Comparison of ENCODE assay signal across 26 cellular contexts in the genomic region with DNA sequence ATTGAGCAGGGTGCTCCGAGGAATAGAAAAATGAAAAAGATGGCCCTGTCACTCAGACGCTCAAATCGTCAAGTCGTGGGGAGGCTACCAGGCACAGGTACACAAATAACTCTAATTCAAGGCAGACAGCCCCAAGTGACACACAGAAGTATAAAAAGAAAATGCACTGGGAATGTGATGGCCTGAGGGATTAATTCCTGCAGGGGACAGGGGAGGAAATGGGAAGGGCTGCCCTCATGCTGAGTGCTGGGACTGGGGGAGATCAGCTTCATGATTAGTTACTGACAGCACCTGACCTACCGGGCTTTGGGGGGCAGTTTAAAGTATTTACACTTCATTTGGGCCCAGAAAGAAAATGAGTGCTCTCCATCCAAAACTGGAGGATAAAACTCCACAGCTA. TPM values are rescaled to one million over a fixed set of nuclear protein-coding genes. Genes with fewer than 3 reads are reported as not detected.
DNase-seq lines count a peak whose midpoint lies in the region; ATAC-seq, FAIRE-seq and TF ChIP-seq lines count a peak whose summit lies in the region.
"Had no signal": no experiment of that assay in that cellular context is flagged by ENCODE, and none has a peak within 500 bp of the region (broad histone marks: within the 10 kb centered on the region; RNA-seq: fewer than 3 reads in every experiment).

No MANE protein-coding gene starts in this region.

- no peak overlapping the region for H4K91ac ChIP-seq in H1 (replicated peaks; ENCODE audit: insufficient read length, low read length)

- no peak overlapping the region for H3K27ac ChIP-seq in GM23338 (ENCODE audit: low read depth)
- no peak overlapping the region for H3K27ac ChIP-seq in H1 (ENCODE audit: low read depth, low read length)
- H3K27ac ChIP-seq in neural progenitor cell = no peak overlapping the region
- no peak overlapping the region for H3K27ac ChIP-seq in pancreas
- H3K27ac ChIP-seq: BLaER1 treated with 17β-estradiol and CSF1 and Interleukin-3, amounts not matched to agents 10 nM and 100 nM had no signal

- H3K4me2 ChIP-seq in GM23338 (peak overlapping the region; percentile 20; the same call in 1 of the 2 replicates), H1 (ENCODE audit: insufficient read depth in 1 of 2, low read depth in 2 of 2, low read length in 2 of 2) (no peak overlapping the region), neural progenitor cell (no peak overlapping the region)
- H3K4me2 ChIP-seq: BLaER1 treated with 17β-estradiol and CSF1 and Interleukin-3, amounts not matched to agents 10 nM and 100 nM had no signal

- H3F3A ChIP-seq in GM23338 (replicated peaks; ENCODE audit: low read depth) (0 out of 2 replicates have a peak, but pooled peaks cover 2% of the 10 kb centered on the region), neural progenitor cell (ENCODE audit: low read depth) (no peaks in the 10 kb centered on the region)

- POLR2A ChIA-PET in H1 (lab: Charles Lee; ENCODE audit: partially characterized antibody) = no interaction called here

- TF ChIP-seq CTCF in GM23338 (conservative IDR thresholded peaks at IDR 0.05; ENCODE audit: low read depth in 2 of 2) (no peak), H1 (IDR thresholded peaks at IDR 0.05; ENCODE audit: control extremely low read depth in 1 of 3, insufficient read depth in 1 of 3, low read depth in 1 of 3, low read length in 3 of 3) (no peak), neural progenitor cell (IDR thresholded peaks at IDR 0.05) (no peak), pancreas (IDR thresholded peaks at IDR 0.05) (no peak)

- no peaks in the 10 kb centered on the region for H3K27me3 ChIP-seq in GM23338 (ENCODE audit: insufficient read depth)
- H3K27me3 ChIP-seq in H1 (replicated peaks in 1 of 4; ENCODE audit: control insufficient read depth in 3 of 4, extremely low read depth in 1 of 4, insufficient read depth in 3 of 4, low read length in 3 of 4) = no peaks in the 10 kb centered on the region; a peak in 1 of 7 replicates
- H3K27me3 ChIP-seq in neural progenitor cell = no peaks in the 10 kb centered on the region
- no peaks in the 10 kb centered on the region for H3K27me3 ChIP-seq in pancreas
- H3K27me3 ChIP-seq: BE2C; BLaER1 treated with 17β-estradiol and CSF1 and Interleukin-3, amounts not matched to agents 10 nM and 100 nM had no signal

- H3K79me2 ChIP-seq in GM23338 (replicated peaks; ENCODE audit: insufficient read depth) (no peaks in the 10 kb centered on the region), H1 (ENCODE audit: control insufficient read depth in 1 of 2, insufficient read depth in 2 of 2, low read length in 2 of 2) (no peaks in the 10 kb centered on the region), neural progenitor cell (ENCODE audit: low read depth) (no peaks in the 10 kb centered on the region)

- CTCF ChIA-PET in H1 (lab: Charles Lee; ENCODE audit: partially characterized antibody) = interaction anchor here (0.5 to 1.0 kb wide), 2 partner anchors 19 to 43 kb away, joined by 3 to 4 read pairs; no protein-coding TSS in a partner anchor

- H3K36me3 Mint-ChIP-seq in GM23338 (ENCODE audit: low read depth) (no peaks in the 10 kb centered on the region), neural progenitor cell (no peaks in the 10 kb centered on the region)
- H3K36me3 Mint-ChIP-seq: CD14-positive monocyte; CD8-positive, alpha-beta memory T cell had no signal

- no peak overlapping the region for H2BK120ac ChIP-seq in H1 (replicated peaks; ENCODE audit: low read depth, low read length)

- H2AK5ac ChIP-seq in H1 (ENCODE audit: low read depth, low read length) = no peak overlapping the region

- H2BK12ac ChIP-seq in H1 (ENCODE audit: low read depth, low read length) = no peak overlapping the region

- intact Hi-C loops in pancreas (cut with DNase I) = no loop called here

- H3K4me1 Mint-ChIP-seq in GM23338 = peaks cover 18% of the 10 kb centered on the region
- peaks cover 6% of the 10 kb centered on the region for H3K4me1 Mint-ChIP-seq in neural progenitor cell
- H3K4me1 Mint-ChIP-seq: CD14-positive monocyte had no signal

- no peaks in the 10 kb centered on the region for H3K79me1 ChIP-seq in H1 (ENCODE audit: low read depth, low read length)

- H3K4ac ChIP-seq in H1 (replicated peaks; ENCODE audit: insufficient read length, low read depth, low read length) = no peak overlapping the region

- 0 out of 2 replicates have a peak, but pooled peaks cover 7% of the 10 kb centered on the region for H3K9me2 ChIP-seq in GM23338 (ENCODE audit: insufficient read depth)

- H3K56ac ChIP-seq in H1 (replicated peaks; ENCODE audit: insufficient read length, low read depth, low read length) = no peak overlapping the region

- no peak overlapping the region for H4K5ac ChIP-seq in H1 (ENCODE audit: insufficient read length, low read depth, low read length)

- ATAC-seq in GM23338 (peak; percentile 74), pancreas (no peak), GM19397 (IDR thresholded peaks at IDR 0.05; ENCODE audit: unreplicated experiment) (no peak)
- ATAC-seq: HCT116 had no signal

- H3K9ac ChIP-seq in H1 (replicated peaks in 1 of 4; ENCODE audit: extremely low read depth in 1 of 4, low read depth in 3 of 4, low read length in 3 of 4) (no peak overlapping the region), neural progenitor cell (no peak overlapping the region)
- H3K9ac ChIP-seq: BLaER1 treated with 17β-estradiol and CSF1 and Interleukin-3, amounts not matched to agents 10 nM and 100 nM had no signal

- H3K14ac ChIP-seq in H1 (ENCODE audit: insufficient read length) = no peak overlapping the region

- H2AFZ ChIP-seq in GM23338 (peak overlapping the region; percentile 93), H1 (ENCODE audit: low read length) (peak overlapping the region; percentile 57; the same call in 1 of the 2 replicates), neural progenitor cell (replicated peaks) (peak overlapping the region; percentile 34)

- no peak overlapping the region for H4K8ac ChIP-seq in H1 (ENCODE audit: extremely low read depth, insufficient read depth, low read length)

- TF ChIP-seq EP300 in H1 (IDR thresholded peaks at IDR 0.05; ENCODE audit: borderline replicate concordance in 1 of 2, low read depth in 2 of 2, low read length in 2 of 2) = no peak

- H3K23me2 ChIP-seq in H1 (ENCODE audit: low read depth, low read length) = no peaks in the 10 kb centered on the region

- H3K18ac ChIP-seq in H1 (ENCODE audit: extremely low read depth, low read length) = no peak overlapping the region

- no peaks in the 10 kb centered on the region for H3K9me3 ChIP-seq in H1 (ENCODE audit: insufficient read depth in 2 of 2, low read depth in 1 of 2, low read length in 1 of 2)
- no peaks in the 10 kb centered on the region for H3K9me3 ChIP-seq in neural progenitor cell (ENCODE audit: low read depth)
- no peaks in the 10 kb centered on the region for H3K9me3 ChIP-seq in pancreas
- H3K9me3 ChIP-seq: BE2C had no signal

- DNase-seq in GM23338 (ENCODE audit: low spot score) (peak; percentile 35), H1 (ENCODE audit: low read depth in 1 of 2, low spot score in 2 of 2) (no peak), neural progenitor cell (ENCODE audit: low spot score) (no peak), pancreas (no peak), NCI-H2029 treated with DMSO at 0.1 percent for 48 hours (lab: John Stamatoyannopoulos, UW) (no peak)
- DNase-seq in activated CD4-positive, CD25-positive, alpha-beta regulatory T cell treated with anti-CD3 and anti-CD28 coated beads, Interleukin-2, amount 50 U/mL, for 72 hours = no peak
- DNase-seq: AML-193; BE2C; CD4-positive, alpha-beta T cell; CD8-positive, alpha-beta memory T cell; DMS 273 treated with DMSO at 0.1 percent for 48 hours; DMS79; EL; GF-D8; GOT3; H9 had no signal

- H3K23ac ChIP-seq in H1 (ENCODE audit: insufficient read length) = no peak overlapping the region

- TF ChIP-seq POLR2A in H1 (IDR thresholded peaks at IDR 0.05; ENCODE audit: control extremely low read depth in 1 of 2, low read depth in 2 of 2, low read length in 2 of 2) = no peak

- H3K4me3 ChIP-seq in GM23338 (no peak overlapping the region), H1 (ENCODE audit: extremely low read depth in 1 of 4, insufficient read depth in 2 of 4, low read depth in 3 of 4, low read length in 4 of 4) (no peak overlapping the region), neural progenitor cell (no peak overlapping the region), pancreas (no peak overlapping the region)
- H3K4me3 ChIP-seq: BLaER1 treated with 17β-estradiol and CSF1 and Interleukin-3, amounts not matched to agents 10 nM and 100 nM had no signal

- no peak overlapping the region for H2BK5ac ChIP-seq in H1 (ENCODE audit: low read depth, low read length)

- FAIRE-seq in H1 (lab: Jason Lieb, UNC) (no peak), pancreas (lab: Jason Lieb, UNC) (no peak)
- FAIRE-seq: D721Med, GM12891, GM18507, GM19239 had no signal

- H4K20me1 ChIP-seq in GM23338 (replicated peaks; ENCODE audit: insufficient read depth) (no peaks in the 10 kb centered on the region), H1 (replicated peaks in 1 of 2; ENCODE audit: control insufficient read depth in 1 of 2, insufficient read depth in 2 of 2, low read length in 2 of 2) (no peaks in the 10 kb centered on the region), neural progenitor cell (ENCODE audit: low read depth) (no peaks in the 10 kb centered on the region)
- H4K20me1 ChIP-seq: BLaER1 treated with 17β-estradiol and CSF1 and Interleukin-3, amounts not matched to agents 10 nM and 100 nM had no signal

- no peak overlapping the region for H2BK20ac ChIP-seq in H1 (ENCODE audit: low read length)

- 92% methylated on average over 5 of the region's 5 CpGs; no CpG with 5 or more reads in 1 of the 2 experiments for WGBS in H1 (ENCODE audit: extremely low coverage in 1 of 2, insufficient coverage in 1 of 2, insufficient read length in 1 of 2, insufficient replicate concordance in 2 of 2, low coverage in 1 of 2, low lambda C conversion rate in 2 of 2, missing lambda C conversion rate in 1 of 2), 2 experiments
- WGBS in pancreas, 2 donors = 90 to 93% methylated on average over 5 of the region's 5 CpGs

- no peak for TF ChIP-seq RAD21 in H1 (IDR thresholded peaks at IDR 0.05 in 1 of 2, conservative IDR thresholded peaks at IDR 0.05 in 1 of 2; ENCODE audit: low read depth in 2 of 2, low read length in 2 of 2)

- H3K27me3 Mint-ChIP-seq in GM23338 (ENCODE audit: insufficient read depth, low read depth, poor library complexity) (peaks cover 4% of the 10 kb centered on the region), neural progenitor cell (ENCODE audit: insufficient read depth, low read depth) (peaks cover 5% of the 10 kb centered on the region)
- H3K27me3 Mint-ChIP-seq: CD4-positive, alpha-beta T cell had no signal

- H3K27ac Mint-ChIP-seq in GM23338 (no peak overlapping the region), neural progenitor cell (no peak overlapping the region)
- H3K27ac Mint-ChIP-seq: CD14-positive monocyte; CD4-positive, alpha-beta T cell; CD8-positive, alpha-beta memory T cell; H9 had no signal

- no peak overlapping the region for H2BK15ac ChIP-seq in H1 (ENCODE audit: low read length)

- H3K9me3 Mint-ChIP-seq in GM23338 (no peaks in the 10 kb centered on the region), neural progenitor cell (peaks cover 3% of the 10 kb centered on the region)
- H3K9me3 Mint-ChIP-seq: CD4-positive, alpha-beta T cell; CD8-positive, alpha-beta memory T cell; H9 had no signal

- H3K4me1 ChIP-seq in GM23338 (ENCODE audit: insufficient read depth) (peaks cover 11% of the 10 kb centered on the region), H1 (replicated peaks in 1 of 4; ENCODE audit: control insufficient read depth in 3 of 4, insufficient read depth in 4 of 4, low read length in 3 of 4) (peaks cover 0 to 6% (median under 1%) of the 10 kb centered on the region in 4 experiments; a peak in 2 of 7 replicates), neural progenitor cell (no peaks in the 10 kb centered on the region), pancreas (peaks cover 0 to under 1% (median 0%) of the 10 kb centered on the region in 3 donors)
- H3K4me1 ChIP-seq: BE2C had no signal

- no peaks in the 10 kb centered on the region for H3K36me3 ChIP-seq in GM23338 (ENCODE audit: insufficient read depth)
- H3K36me3 ChIP-seq in H1 (ENCODE audit: control insufficient read depth in 2 of 4, insufficient read depth in 4 of 4, low read length in 3 of 4) = no peaks in the 10 kb centered on the region
- H3K36me3 ChIP-seq in neural progenitor cell = no peaks in the 10 kb centered on the region
- H3K36me3 ChIP-seq in pancreas = no peaks in the 10 kb centered on the region
- H3K36me3 ChIP-seq: BE2C; BLaER1 treated with 17β-estradiol and CSF1 and Interleukin-3, amounts not matched to agents 10 nM and 100 nM had no signal

- no peak overlapping the region; the same call in 2 of the 3 replicates for H3K4me3 Mint-ChIP-seq in GM23338
- H3K4me3 Mint-ChIP-seq in neural progenitor cell = no peak overlapping the region
- H3K4me3 Mint-ChIP-seq: CD14-positive monocyte; CD4-positive, alpha-beta T cell; CD8-positive, alpha-beta memory T cell; H9 had no signal

RNA-seq across cellular contexts. Expression of a gene that starts 20.9 kb away (rescaled TPM):
- not detected in 2 replicates for total RNA-seq in GM23338 (2014; rRNA removed; shearing (Covaris generic))
- polyA plus RNA-seq in GM23338 (2016; fragmentation: Nextera tagmentation; extraction: Ambion mirVana) (0.21 TPM in 1 of 2 replicates, not detected in the other), H1 (2011; rRNA removed) (not detected in 2 replicates), pancreas (under 1 TPM in 1 of 2 donors, not detected in 1; 0.02 TPM)
- 0.21 TPM in 1 of 2 replicates, not detected in the other for total RNA-seq in H1 (2021; fragmentation: NEBNext Ultra II Directional; extraction: Animal tissue kit (Norgen Biotek cat#: 25700))
- 0.10 TPM for polyA plus RNA-seq in H1 (2011; cell fraction: cytosol; rRNA removed)
- polyA plus RNA-seq in H1 (2011; cell fraction: nucleus; rRNA removed) = 0.07 TPM
- polyA plus RNA-seq in H1 (2012, experiment 1 of 2) = 0.52 to 0.81 TPM in 2 of 4 replicates, not detected in the others
- not detected for polyA plus RNA-seq in H1 (2012, experiment 2 of 2)
- polyA plus RNA-seq in H1 (2013, experiment 1 of 2) = 0.28 TPM
- polyA plus RNA-seq in H1 (2013, experiment 2 of 2) = 0.15 TPM
- polyA minus RNA-seq in H1 (2011; rRNA and poly(A)+ RNA removed) = not detected in 2 replicates
- not detected for polyA minus RNA-seq in H1 (2011; cell fraction: cytosol; rRNA and poly(A)+ RNA removed)
- not detected for polyA minus RNA-seq in H1 (2011; cell fraction: nucleus; rRNA and poly(A)+ RNA removed)
- total RNA-seq in neural progenitor cell (ENCODE audit: low replicate concordance) (not detected in 2 replicates), pancreas (not detected)
- total RNA-seq: A172; CD8-positive, alpha-beta memory T cell; G401 had no signal
- polyA plus RNA-seq: CD14-positive monocyte; CD8-positive, alpha-beta memory T cell had no signal

Comparison
In these comparisons a context has a peak if more than half of its experiments do, and no peak if none do; other contexts are left out.
1. H2AFZ ChIP-seq: peak in every context shown above with its lines; median percentile 93 in GM23338; 57 in H1; 34 in neural progenitor cell.